10 cellular contexts compared by ENCODE assay signal in the genomic region with DNA sequence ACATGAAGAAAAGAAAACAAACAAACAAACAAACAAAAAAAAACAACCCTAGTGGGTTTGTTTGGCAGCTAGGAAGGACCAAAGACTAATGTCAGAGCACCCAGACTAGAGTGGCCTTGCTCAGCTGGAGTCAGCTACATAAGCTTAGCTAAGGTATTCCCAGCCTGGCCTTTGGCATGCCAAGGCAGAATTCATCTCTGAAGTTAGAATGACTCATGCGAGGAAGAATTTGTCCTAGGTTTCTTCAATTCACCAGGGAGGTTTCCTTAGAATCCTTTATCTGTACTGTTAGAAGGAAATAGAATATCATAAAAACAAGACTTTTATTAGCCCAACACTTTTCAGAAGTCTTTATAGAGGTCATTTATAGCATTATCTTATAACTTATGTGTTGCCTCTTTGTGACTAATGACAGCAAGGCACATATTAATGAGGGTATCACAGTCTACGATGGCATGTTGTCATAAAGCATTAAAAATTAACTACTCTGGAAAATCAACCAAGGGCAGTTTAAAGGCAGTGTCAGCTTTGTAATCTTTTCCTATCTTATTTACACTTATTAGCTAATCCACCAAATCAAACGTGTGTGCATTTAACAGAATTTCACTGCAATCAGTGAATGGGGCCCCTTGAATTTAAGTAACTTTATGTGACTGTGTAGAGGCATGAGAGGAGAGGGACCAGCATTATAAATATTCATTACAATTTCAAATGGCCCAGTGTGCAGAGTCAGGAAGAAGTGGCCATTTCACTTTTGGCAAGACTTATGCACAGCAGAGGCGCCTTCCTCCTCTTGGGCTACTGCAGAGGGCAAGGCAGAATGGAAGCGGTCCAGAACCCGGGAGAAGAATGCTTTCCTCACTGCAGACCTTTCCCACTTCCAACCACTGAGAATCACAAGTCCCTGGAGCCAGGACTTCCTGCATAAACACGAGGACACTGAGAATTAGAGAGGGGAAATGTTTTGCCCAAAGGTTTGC. TPM values are rescaled to one million over a fixed set of nuclear protein-coding genes. Genes with fewer than 3 reads are reported as not detected.
A peak's percentile ranks its signal among the peaks of the same experiment; 100 is the strongest.
DNase-seq lines count a peak whose midpoint lies in the region; ATAC-seq and TF ChIP-seq lines count a peak whose summit lies in the region.
"Had no signal": no experiment of that assay in that cellular context is flagged by ENCODE, and none has a peak within 500 bp of the region (broad histone marks: within the 10 kb centered on the region; RNA-seq: fewer than 3 reads in every experiment).

No MANE protein-coding gene starts in this region.

- no peaks in the 10 kb centered on the region for H3K9me3 ChIP-seq in breast epithelium
- H3K9me3 ChIP-seq in upper lobe of right lung = no peaks in the 10 kb centered on the region

- no peak overlapping the region for H3K4me3 Mint-ChIP-seq in MCF 10A (ENCODE audit: unreplicated experiment)
- H3K4me3 Mint-ChIP-seq: activated T-cell treated with anti-CD3 and anti-CD28 coated beads, Interleukin-2, amount 50 U/mL, for 4 hours had no signal

- no peak overlapping the region for H3K27ac Mint-ChIP-seq in MCF 10A (ENCODE audit: low read depth, unreplicated experiment)

- in situ Hi-C loops in astrocyte of the cerebellum (cut with HindIII; ENCODE audit: low sequenced_read_pairs) = no loop called here

- no peak for TF ChIP-seq POLR2A in breast epithelium (IDR thresholded peaks at IDR 0.05)

- H3K9me3 Mint-ChIP-seq in MCF 10A (ENCODE audit: unreplicated experiment) = no peaks in the 10 kb centered on the region
- H3K9me3 Mint-ChIP-seq: activated T-cell treated with anti-CD3 and anti-CD28 coated beads, Interleukin-2, amount 50 U/mL, for 4 hours had no signal

- H3K4me3 ChIP-seq in breast epithelium = no peak overlapping the region
- no peak overlapping the region for H3K4me3 ChIP-seq in astrocyte of the cerebellum (ENCODE audit: low read depth, low read length)
- H3K4me3 ChIP-seq in upper lobe of right lung = no peak overlapping the region

- TF ChIP-seq CTCF in MCF 10A (IDR thresholded peaks at IDR 0.05; ENCODE audit: unreplicated experiment) = no peak
- no peak for TF ChIP-seq CTCF in breast epithelium (IDR thresholded peaks at IDR 0.05)
- TF ChIP-seq CTCF in astrocyte of the cerebellum (IDR thresholded peaks at IDR 0.05; ENCODE audit: low read depth, low read length, missing control alignments) = no peak
- no peak for TF ChIP-seq CTCF in upper lobe of right lung (IDR thresholded peaks at IDR 0.05)

- H3K4me1 ChIP-seq in breast epithelium (no peaks in the 10 kb centered on the region), upper lobe of right lung (no peaks in the 10 kb centered on the region)

- no peaks in the 10 kb centered on the region for H3K27me3 ChIP-seq in breast epithelium
- H3K27me3 ChIP-seq in upper lobe of right lung = peaks cover 13% of the 10 kb centered on the region

- DNase-seq in MCF 10A (ENCODE audit: unreplicated experiment) (peak; percentile 69), breast epithelium (ENCODE audit: low spot score in 2 of 2) (no peak), astrocyte of the cerebellum (ENCODE audit: low read depth) (peak; percentile 52), iPS-NIHi11 (ENCODE audit: low spot score) (peak; percentile 46), upper lobe of right lung (no peak), NCI-H774 (lab: John Stamatoyannopoulos, UW) (no peak)
- DNase-seq: activated T-cell treated with anti-CD3 and anti-CD28 coated beads, Interleukin-2, amount 50 U/mL, for 4 hours; stimulated activated CD8-positive, alpha-beta memory T cell treated with anti-CD3 and anti-CD28 coated beads, Interleukin-4, amount 100 ng/mL, for 48 hours had no signal

- H3K4me1 Mint-ChIP-seq in MCF 10A (ENCODE audit: insufficient read depth, unreplicated experiment) = no peaks in the 10 kb centered on the region

- H3K36me3 Mint-ChIP-seq in MCF 10A (ENCODE audit: insufficient read depth, unreplicated experiment) = peaks cover 7% of the 10 kb centered on the region

- peaks cover 42% of the 10 kb centered on the region for H3K27me3 Mint-ChIP-seq in MCF 10A (ENCODE audit: insufficient read depth, unreplicated experiment)

- POLR2A ChIA-PET in MCF 10A (lab: Yijun Ruan, JAX) = interaction anchor here (0.7 to 1.2 kb wide), 4 partner anchors 29 to 101 kb away, joined by 3 to 7 read pairs (median 4); no protein-coding TSS in a partner anchor

- ATAC-seq in upper lobe of right lung (peak; percentile 63), HG02970 (IDR thresholded peaks at IDR 0.05; ENCODE audit: low FRiP score, unreplicated experiment) (no peak), GM19452 (IDR thresholded peaks at IDR 0.05; ENCODE audit: unreplicated experiment) (no peak)
- ATAC-seq: activated T-cell treated with anti-CD3 and anti-CD28 coated beads, Interleukin-2, amount 50 U/mL, for 4 hours had no signal

- no peaks in the 10 kb centered on the region for H3K36me3 ChIP-seq in breast epithelium
- H3K36me3 ChIP-seq in upper lobe of right lung = no peaks in the 10 kb centered on the region

- intact Hi-C loops in MCF 10A (cut with micrococcal nuclease) (no loop called here), breast epithelium (cut with DNase I; ENCODE audit: low total_unique reads) (no loop called here), upper lobe of right lung (cut with DNase I) (no loop called here)

- no TSS peak for BruUV-seq in MCF 10A (replicated peaks; lab: Mats Ljungman, UMichigan)

- H3K27ac ChIP-seq in breast epithelium (peak overlapping the region in 1 of 2 donors; percentile 43), upper lobe of right lung (no peak overlapping the region)

- CTCF ChIA-PET in MCF 10A (lab: Yijun Ruan, JAX) = interaction anchor here (0.6 to 9.4 kb wide), 11 partner anchors 11 to 1656 kb away, joined by 3 to 174 read pairs (median 3); no protein-coding TSS in a partner anchor

RNA-seq across cellular contexts. Expression of gene SLC5A1, which starts 36.3 kb away (rescaled TPM):
- total RNA-seq in MCF 10A (2022) (not detected in 2 replicates), breast epithelium (1 to 10 TPM in 2 of 3 donors, not detected in 1; 1.3 to 5.3 TPM), upper lobe of right lung (1.3 TPM)
- total RNA-seq: activated T-cell treated with anti-CD3 and anti-CD28 coated beads, Interleukin-2, amount 50 U/mL, for 4 hours had no signal

Comparison
In these comparisons a context has a peak if more than half of its experiments do, and no peak if none do; other contexts are left out.
1. DNase-seq: peak in MCF 10A (single experiment), astrocyte of the cerebellum (single experiment) and iPS-NIHi11 (single experiment); none in breast epithelium (0 of 2), upper lobe of right lung (single experiment) and NCI-H774 (single experiment).